8 cellular contexts compared by ENCODE assay signal in genomic region chr11:67428052-67429001, GRCh38. TPM values are rescaled to one million over a fixed set of nuclear protein-coding genes. Genes with fewer than 3 reads are reported as not detected.
DNase-seq lines count a peak whose midpoint lies in the region; ATAC-seq, FAIRE-seq and TF ChIP-seq lines count a peak whose summit lies in the region.

RPS6KB2 (plus strand) TSS chr11:67428494; CDS start chr11:67428546, 52 bp downstream.

- TF ChIP-seq POLR2A in HepG2 (IDR thresholded peaks at IDR 0.05; ENCODE audit: insufficient read depth in 1 of 2, low read depth in 2 of 2, low read length in 2 of 2) = peak; percentile 80

- in situ Hi-C loops in HepG2 (cut with HindIII; ENCODE audit: extremely low pct_ligation_motif_present, low pct_unique_long_range_greater_than_20kb) = loop anchor here (5.0 kb wide), 1 partner anchor 34 kb away; no protein-coding TSS in a partner anchor

- under 1% methylated on average over 33 of the region's 68 CpGs for WGBS in HepG2 (ENCODE audit: low lambda C conversion rate)

- H3K27ac ChIP-seq in BLaER1 treated with 17β-estradiol and CSF1 and Interleukin-3, amounts not matched to agents 10 nM and 100 nM = peak within 1 kb of the TSS; percentile 63 to 88 (median 80)
- peak within 1 kb of the TSS; percentile 85 for H3K27ac ChIP-seq in HepG2 (ENCODE audit: extremely low read length, insufficient read depth, low read length)

- CTCF ChIA-PET in HepG2 (lab: Yijun Ruan, JAX; ENCODE audit: low intra/inter-chr PET ratio, low total read pairs) = no interaction called here

- POLR2A ChIA-PET in HepG2 (lab: Yijun Ruan, JAX) = interaction anchor here (0.9 to 3.0 kb wide), 12 partner anchors 9 to 75 kb away, joined by 3 to 12 read pairs (median 5); partner anchors contain the start of genes CORO1B, POLD4, PPP1CA and PTPRCAP

- TF ChIP-seq EP300 in HepG2 (IDR thresholded peaks at IDR 0.05; ENCODE audit: low read depth in 2 of 2, low read length in 2 of 2) (peak in 1 of 2 experiments; percentile 32; a peak in 1 of 4 replicates), HepG2 (CRISPR knock-in tag; IDR thresholded peaks at IDR 0.05; ENCODE audit: borderline replicate concordance) (no peak)

- H3K9ac ChIP-seq in BLaER1 treated with 17β-estradiol and CSF1 and Interleukin-3, amounts not matched to agents 10 nM and 100 nM = peak within 1 kb of the TSS; percentile 86 to 96 (median 90)
- peak within 1 kb of the TSS; percentile 97 for H3K9ac ChIP-seq in HepG2 (ENCODE audit: insufficient read depth, low read depth, low read length)

- no TSS peak for BruUV-seq in HepG2 (replicated peaks; lab: Mats Ljungman, UMichigan)

- peak within 1 kb of the TSS; percentile 71 for H2AFZ ChIP-seq in HepG2 (ENCODE audit: low read length)

- H3K4me1 ChIP-seq in BLaER1 treated with 17β-estradiol and CSF1 and Interleukin-3, amounts not matched to agents 10 nM and 100 nM = peaks cover 28 to 61% (median 47%) of the 10 kb centered on the region in 10 experiments
- peaks cover 36% of the 10 kb centered on the region for H3K4me1 ChIP-seq in HepG2 (ENCODE audit: insufficient read depth, low read length)

- intact Hi-C loops in HepG2 (cut with micrococcal nuclease; ENCODE audit: unreplicated experiment) = loop anchor here (2.0 kb wide), 1 partner anchor 14 kb away; the partner anchor contains the start of gene CORO1B

- FAIRE-seq in HepG2 (lab: Jason Lieb, UNC) = peak; percentile 86

- ATAC-seq in GM19372 (IDR thresholded peaks at IDR 0.05; ENCODE audit: low read depth, unreplicated experiment) (peak; percentile 92), HG03565 (IDR thresholded peaks at IDR 0.05; ENCODE audit: unreplicated experiment) (peak; percentile 84), HepG2 (peak; percentile 81)

- H3K4me3 ChIP-seq in BLaER1 treated with 17β-estradiol and CSF1 and Interleukin-3, amounts not matched to agents 10 nM and 100 nM = peak within 1 kb of the TSS; percentile 79 to 99 (median 89)
- H3K4me3 ChIP-seq in HepG2 (replicated peaks in 1 of 3; ENCODE audit: insufficient read depth in 1 of 3, low read depth in 2 of 3, low read length in 3 of 3) = peak within 1 kb of the TSS; percentile 84 to 98 (median 90)

- peak within 1 kb of the TSS; percentile 79 to 98 (median 91) for H3K4me2 ChIP-seq in BLaER1 treated with 17β-estradiol and CSF1 and Interleukin-3, amounts not matched to agents 10 nM and 100 nM
- H3K4me2 ChIP-seq in HepG2 (ENCODE audit: low read depth, low read length) = peak within 1 kb of the TSS; percentile 93

- no peak for TF ChIP-seq RAD21 in HepG2 (CRISPR knock-in tag; IDR thresholded peaks at IDR 0.05)

- H3K79me2 ChIP-seq in HepG2 (ENCODE audit: insufficient read depth, low read length) = peaks cover 13% of the 10 kb centered on the region

- no peak for TF ChIP-seq CTCF in HepG2 (CRISPR knock-in tag; IDR thresholded peaks at IDR 0.05)

- peaks cover 28 to 41% (median 36%) of the 10 kb centered on the region in 11 experiments for H3K36me3 ChIP-seq in BLaER1 treated with 17β-estradiol and CSF1 and Interleukin-3, amounts not matched to agents 10 nM and 100 nM
- peaks cover 11 to 14% of the 10 kb centered on the region in 2 experiments; a peak in 4 of 5 replicates for H3K36me3 ChIP-seq in HepG2 (replicated peaks in 1 of 2; ENCODE audit: control insufficient read depth in 1 of 2, insufficient read depth in 2 of 2, low read length in 2 of 2)

- peaks cover 0 to 43% (median 26%) of the 10 kb centered on the region in 11 experiments; a peak in 17 of 22 replicates for H4K20me1 ChIP-seq in BLaER1 treated with 17β-estradiol and CSF1 and Interleukin-3, amounts not matched to agents 10 nM and 100 nM
- H4K20me1 ChIP-seq in HepG2 (ENCODE audit: insufficient read depth, low read length) = no peaks in the 10 kb centered on the region

- H3K27me3 ChIP-seq in BLaER1 treated with 17β-estradiol and CSF1 and Interleukin-3, amounts not matched to agents 10 nM and 100 nM = no peaks in the 10 kb centered on the region
- no peaks in the 10 kb centered on the region; a peak in 1 of 5 replicates for H3K27me3 ChIP-seq in HepG2 (ENCODE audit: control insufficient read depth in 1 of 2, insufficient read depth in 2 of 2, low read length in 2 of 2)

- DNase-seq in NCI-H82 (lab: John Stamatoyannopoulos, UW) (peak; percentile 97), dermis microvascular lymphatic vessel endothelial cell (ENCODE audit: low read depth in 2 of 2) (peak; percentile 95 to 97), HepG2 (ENCODE audit: low spot score) (peak; percentile 93)
- peak; percentile 100 for DNase-seq in activated CD4-positive, alpha-beta T cell treated with anti-CD3 and anti-CD28 coated beads, Interleukin-2, amount 50 U/mL, for 48 hours
- DNase-seq in stimulated activated CD4-positive, alpha-beta T cell treated with anti-CD3 and anti-CD28 coated beads, Interleukin-4, amount 100 ng/mL, for 1 hour = peak; percentile 99

- no peaks in the 10 kb centered on the region for H3K9me3 ChIP-seq in BLaER1 treated with 17β-estradiol and CSF1 and Interleukin-3, amounts not matched to agents 10 nM and 100 nM (replicated peaks in 1 of 11)
- no peaks in the 10 kb centered on the region for H3K9me3 ChIP-seq in HepG2 (ENCODE audit: low read length)

TF ChIP-seq in HepG2, 621 proteins besides CTCF, POLR2A, EP300 and RAD21 (continues in another document):
- TF ChIP-seq NAIF1 (CRISPR knock-in tag; IDR thresholded peaks at IDR 0.05; ENCODE audit: borderline replicate concordance) (peak; percentile 74), ZNF263 (CRISPR knock-in tag; IDR thresholded peaks at IDR 0.05) (no peak; the same call in 1 of the 2 replicates), NR2C2 (CRISPR knock-in tag; IDR thresholded peaks at IDR 0.05; ENCODE audit: borderline replicate concordance) (peak; percentile 80; the same call in 1 of the 2 replicates), ZNF883 (CRISPR knock-in tag; IDR thresholded peaks at IDR 0.05; ENCODE audit: not compliant biosample characterization) (no peak), RXRB (CRISPR knock-in tag; IDR thresholded peaks at IDR 0.05; ENCODE audit: borderline replicate concordance) (peak; percentile 52; the same call in 1 of the 2 replicates), PHF5A (CRISPR knock-in tag; IDR thresholded peaks at IDR 0.05; ENCODE audit: low read depth, unreplicated experiment) (peak; percentile 39), SMAD9 (CRISPR knock-in tag; IDR thresholded peaks at IDR 0.05) (no peak), JDP2 (CRISPR knock-in tag; IDR thresholded peaks at IDR 0.05; ENCODE audit: borderline replicate concordance) (no peak), ZKSCAN1 (IDR thresholded peaks at IDR 0.05; ENCODE audit: low read length) (no peak), ZNF720 (CRISPR knock-in tag; IDR thresholded peaks at IDR 0.05) (no peak), ZNF143 (CRISPR knock-in tag; IDR thresholded peaks at IDR 0.05) (peak; percentile 99), ZFP90 (CRISPR knock-in tag; IDR thresholded peaks at IDR 0.05; ENCODE audit: borderline replicate concordance) (no peak), ZBTB42 (CRISPR knock-in tag; IDR thresholded peaks at IDR 0.05) (peak; percentile 19; the same call in 1 of the 2 replicates), CHD2 (IDR thresholded peaks at IDR 0.05; ENCODE audit: low read depth, low read length) (no peak), CHCHD3 (CRISPR knock-in tag; IDR thresholded peaks at IDR 0.05) (no peak)

RNA-seq across cellular contexts. Expression of gene RPS6KB2, which starts in this region (rescaled TPM):
- total RNA-seq in dermis microvascular lymphatic vessel endothelial cell (30.5 and 31.5 TPM in 2 replicates), HepG2 (2016; rRNA removed; fragmentation: Illumina TruSeq; extraction: Trizol) (35.3 and 54.8 TPM in 2 replicates)
- 168 and 174 TPM in 2 replicates for total RNA-seq in HepG2 (2016; cell fraction: cytosol; rRNA removed; fragmentation: Illumina TruSeq; extraction: Trizol; ENCODE audit: low read depth)
- total RNA-seq in HepG2 (2016; cell fraction: insoluble cytoplasmic fraction; rRNA removed; fragmentation: Illumina TruSeq; extraction: Trizol) = 32.3 and 55.5 TPM in 2 replicates
- 208 and 210 TPM in 2 replicates for total RNA-seq in HepG2 (2016; cell fraction: membrane; rRNA removed; fragmentation: Illumina TruSeq; extraction: Trizol)
- 30.9 and 37.1 TPM in 2 replicates for total RNA-seq in HepG2 (2016; cell fraction: nucleus; rRNA removed; fragmentation: Illumina TruSeq; extraction: Trizol)
- polyA plus RNA-seq in HepG2 (2011; rRNA removed) = 52.9 and 59.2 TPM in 2 replicates
- 53.5 and 73.0 TPM in 2 replicates for polyA plus RNA-seq in HepG2 (2011; cell fraction: cytosol; rRNA removed)
- polyA plus RNA-seq in HepG2 (2011; cell fraction: nucleus; rRNA removed) = 93.3 and 107 TPM in 2 replicates
- polyA plus RNA-seq in HepG2 (2012) = 29.0 and 33.0 TPM in 2 replicates
- polyA plus RNA-seq in HepG2 (2016; cell fraction: cytosol; fragmentation: Illumina TruSeq; extraction: Trizol; ENCODE audit: low read depth) = 249 TPM in 2 replicates
- 40.0 and 51.3 TPM in 2 replicates for polyA plus RNA-seq in HepG2 (2016; cell fraction: insoluble cytoplasmic fraction; fragmentation: Illumina TruSeq; extraction: Trizol; ENCODE audit: low read depth)
- 229 and 244 TPM in 2 replicates for polyA plus RNA-seq in HepG2 (2016; cell fraction: membrane; fragmentation: Illumina TruSeq; extraction: Trizol; ENCODE audit: low read depth)
- polyA plus RNA-seq in HepG2 (2016; cell fraction: nucleus; fragmentation: Illumina TruSeq; extraction: Trizol; ENCODE audit: insufficient read depth, low read depth) = 58.6 and 65.2 TPM in 2 replicates
- polyA minus RNA-seq in HepG2 (2011; rRNA and poly(A)+ RNA removed; ENCODE audit: low replicate concordance) = 70.8 and 120 TPM in 2 replicates
- polyA minus RNA-seq in HepG2 (2011; cell fraction: cytosol; rRNA and poly(A)+ RNA removed) = 23.5 and 24.7 TPM in 2 replicates
- polyA minus RNA-seq in HepG2 (2011; cell fraction: nucleus; rRNA and poly(A)+ RNA removed) = 27.9 and 33.3 TPM in 2 replicates

Comparison
In these comparisons a context has a peak if more than half of its experiments do, and no peak if none do; other contexts are left out.
1. Peak in every context shown above with its lines: DNase-seq, ATAC-seq, H3K4me3 ChIP-seq and H3K27ac ChIP-seq.